In the genomic region with DNA sequence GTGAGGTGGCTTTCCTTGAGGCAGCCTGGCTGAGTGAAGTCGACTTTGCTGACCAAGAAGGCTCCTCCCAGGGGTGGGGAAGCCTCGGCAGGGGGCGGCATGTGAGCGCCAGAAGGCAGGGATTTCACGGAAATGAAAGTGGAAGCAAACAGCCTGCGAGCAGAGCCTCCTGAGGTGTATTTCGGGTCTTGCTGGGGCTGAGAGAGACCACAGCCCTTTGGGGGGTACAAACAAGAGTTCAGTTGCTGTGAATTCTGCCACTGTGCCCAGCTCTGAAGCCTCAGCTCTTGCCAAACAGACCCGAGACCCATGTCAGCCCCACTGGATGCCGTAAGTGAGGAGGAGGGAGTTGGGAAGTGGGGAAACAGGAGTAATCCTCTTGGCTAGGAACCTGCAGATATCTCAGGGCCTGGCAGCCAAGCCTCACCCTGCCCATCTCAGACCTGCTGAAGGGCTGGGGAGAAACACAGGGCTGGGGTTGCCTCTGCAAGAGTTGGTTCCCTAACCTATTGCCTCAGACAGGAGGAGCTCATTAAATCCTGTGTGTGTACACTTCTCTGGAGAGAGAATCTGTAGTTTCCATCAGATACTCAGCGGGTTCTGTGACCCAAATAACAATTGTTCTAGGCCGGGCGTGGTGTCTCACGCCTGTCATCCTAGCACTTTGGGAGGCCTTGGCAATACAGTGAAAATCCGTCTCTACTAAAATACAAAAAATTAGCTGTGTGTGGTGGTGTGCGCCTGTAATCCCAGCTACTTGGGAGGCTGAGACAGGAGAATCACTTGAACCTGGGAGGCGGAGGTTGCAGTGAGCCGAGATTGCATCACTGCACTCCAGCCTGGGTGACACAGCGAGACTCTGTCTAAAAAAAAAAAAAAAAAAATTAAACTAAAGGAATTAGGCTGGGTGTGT, we compare ENCODE assay signal across 1 cellular context.
TF ChIP-seq lines count a peak whose summit lies in the region.

A gene (plus strand): TSS at position 146 of the 913 bp plus-strand sequence. CDS start 164 bp downstream, at position 310.

TF ChIP-seq in K562, 482 proteins besides CTCF, POLR2A, EP300 and RAD21 (continued from another document and continues in another):
- TF ChIP-seq, protein P1, sequence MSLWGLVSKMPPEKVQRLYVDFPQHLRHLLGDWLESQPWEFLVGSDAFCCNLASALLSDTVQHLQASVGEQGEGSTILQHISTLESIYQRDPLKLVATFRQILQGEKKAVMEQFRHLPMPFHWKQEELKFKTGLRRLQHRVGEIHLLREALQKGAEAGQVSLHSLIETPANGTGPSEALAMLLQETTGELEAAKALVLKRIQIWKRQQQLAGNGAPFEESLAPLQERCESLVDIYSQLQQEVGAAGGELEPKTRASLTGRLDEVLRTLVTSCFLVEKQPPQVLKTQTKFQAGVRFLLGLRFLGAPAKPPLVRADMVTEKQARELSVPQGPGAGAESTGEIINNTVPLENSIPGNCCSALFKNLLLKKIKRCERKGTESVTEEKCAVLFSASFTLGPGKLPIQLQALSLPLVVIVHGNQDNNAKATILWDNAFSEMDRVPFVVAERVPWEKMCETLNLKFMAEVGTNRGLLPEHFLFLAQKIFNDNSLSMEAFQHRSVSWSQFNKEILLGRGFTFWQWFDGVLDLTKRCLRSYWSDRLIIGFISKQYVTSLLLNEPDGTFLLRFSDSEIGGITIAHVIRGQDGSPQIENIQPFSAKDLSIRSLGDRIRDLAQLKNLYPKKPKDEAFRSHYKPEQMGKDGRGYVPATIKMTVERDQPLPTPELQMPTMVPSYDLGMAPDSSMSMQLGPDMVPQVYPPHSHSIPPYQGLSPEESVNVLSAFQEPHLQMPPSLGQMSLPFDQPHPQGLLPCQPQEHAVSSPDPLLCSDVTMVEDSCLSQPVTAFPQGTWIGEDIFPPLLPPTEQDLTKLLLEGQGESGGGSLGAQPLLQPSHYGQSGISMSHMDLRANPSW (CRISPR knock-in tag; IDR thresholded peaks at IDR 0.05) = no peak
- TF ChIP-seq ZC3H11A (IDR thresholded peaks at IDR 0.05; ENCODE audit: low read depth, low read length) (no peak), ZNF384 (IDR thresholded peaks at IDR 0.05; ENCODE audit: low read depth, low read length) (0 out of 2 replicates have a peak, but pooled peaks have one; percentile 43), ZNF431 (CRISPR knock-in tag; IDR thresholded peaks at IDR 0.05) (no peak), RUNX1 (IDR thresholded peaks at IDR 0.05; ENCODE audit: low read depth) (no peak), RB1 (IDR thresholded peaks at IDR 0.05; ENCODE audit: low read depth) (no peak; the same call in 1 of the 2 replicates), WHSC1 (IDR thresholded peaks at IDR 0.05; ENCODE audit: low read length) (no peak), CBX8 (IDR thresholded peaks at IDR 0.05; ENCODE audit: borderline replicate concordance, extremely low read depth, low read depth, low read length, poor library complexity, severe bottlenecking) (no peak), JUNB (CRISPR knock-in tag; conservative IDR thresholded peaks at IDR 0.05) (0 out of 2 replicates have a peak, but pooled peaks have one; percentile 15), KAT2B (IDR thresholded peaks at IDR 0.05; ENCODE audit: low read depth, low read length) (no peak), SMAD1 (IDR thresholded peaks at IDR 0.05; ENCODE audit: low read depth, low read length, partially characterized antibody) (peak; percentile 37), PCBP2 (IDR thresholded peaks at IDR 0.05; ENCODE audit: low read depth, low read length, poor library complexity, severe bottlenecking) (no peak), ZBTB7A (IDR thresholded peaks at IDR 0.05; ENCODE audit: borderline replicate concordance, control insufficient read depth, low read depth, low read length) (peak; percentile 66; the same call in 1 of the 2 replicates), CBX1 (IDR thresholded peaks at IDR 0.05; ENCODE audit: low read depth) (no peak), ZBTB17 (CRISPR knock-in tag; IDR thresholded peaks at IDR 0.05) (no peak), ZNF23 (CRISPR knock-in tag; IDR thresholded peaks at IDR 0.05) (no peak), NR3C1 (CRISPR knock-in tag; IDR thresholded peaks at IDR 0.05) (no peak), MBD2 (IDR thresholded peaks at IDR 0.05; ENCODE audit: borderline replicate concordance, low read depth) (no peak), CEBPG (CRISPR knock-in tag; IDR thresholded peaks at IDR 0.05) (peak; percentile 59; the same call in 1 of the 2 replicates), CEBPG (tag; conservative IDR thresholded peaks at IDR 0.05 in 1 of 2, IDR thresholded peaks at IDR 0.05 in 1 of 2) (peak; percentile 52 to 54; a peak in 3 of 4 replicates), EGR1 (conservative IDR thresholded peaks at IDR 0.05) (no peak), MAFK (IDR thresholded peaks at IDR 0.05; ENCODE audit: low read length) (no peak), HOXB6 (CRISPR knock-in tag; IDR thresholded peaks at IDR 0.05; ENCODE audit: borderline replicate concordance) (no peak), ZNF766 (CRISPR knock-in tag; conservative IDR thresholded peaks at IDR 0.05) (no peak), MIER1 (IDR thresholded peaks at IDR 0.05; ENCODE audit: low read depth) (no peak), RNF2 (IDR thresholded peaks at IDR 0.05) (no peak), FIP1L1 (IDR thresholded peaks at IDR 0.05; ENCODE audit: low read depth, low read length, poor library complexity, severe bottlenecking) (no peak), ZNF316 (IDR thresholded peaks at IDR 0.05) (no peak), FOSL1 (tag; conservative IDR thresholded peaks at IDR 0.05) (0 out of 2 replicates have a peak, but pooled peaks have one; percentile 17), ZKSCAN3 (CRISPR knock-in tag; IDR thresholded peaks at IDR 0.05) (no peak), HDAC2 (IDR thresholded peaks at IDR 0.05) (0 out of 2 replicates have a peak, but pooled peaks have one; percentile 40), CBX3 (IDR thresholded peaks at IDR 0.05; ENCODE audit: borderline replicate concordance in 1 of 2, low read length in 2 of 2) (peak in 1 of 2 experiments; percentile 38; a peak in 1 of 3 replicates), ZNF253 (CRISPR knock-in tag; conservative IDR thresholded peaks at IDR 0.05) (no peak), KLF1 (tag; IDR thresholded peaks at IDR 0.05) (no peak), JUND (IDR thresholded peaks at IDR 0.05; ENCODE audit: borderline replicate concordance, low read depth, low read length) (no peak), JUND (tag; IDR thresholded peaks at IDR 0.05; ENCODE audit: borderline replicate concordance, low read depth, low read length) (no peak; the same call in 2 of the 3 replicates), RCOR1 (IDR thresholded peaks at IDR 0.05; ENCODE audit: borderline replicate concordance in 1 of 2, low read depth in 2 of 2, low read length in 2 of 2) (peak in 1 of 2 experiments; percentile 51; a peak in 1 of 4 replicates), SMAD3 (CRISPR knock-in tag; conservative IDR thresholded peaks at IDR 0.05) (no peak), DDX20 (tag; IDR thresholded peaks at IDR 0.05; ENCODE audit: low read depth) (no peak)
- TF ChIP-seq, protein P2, sequence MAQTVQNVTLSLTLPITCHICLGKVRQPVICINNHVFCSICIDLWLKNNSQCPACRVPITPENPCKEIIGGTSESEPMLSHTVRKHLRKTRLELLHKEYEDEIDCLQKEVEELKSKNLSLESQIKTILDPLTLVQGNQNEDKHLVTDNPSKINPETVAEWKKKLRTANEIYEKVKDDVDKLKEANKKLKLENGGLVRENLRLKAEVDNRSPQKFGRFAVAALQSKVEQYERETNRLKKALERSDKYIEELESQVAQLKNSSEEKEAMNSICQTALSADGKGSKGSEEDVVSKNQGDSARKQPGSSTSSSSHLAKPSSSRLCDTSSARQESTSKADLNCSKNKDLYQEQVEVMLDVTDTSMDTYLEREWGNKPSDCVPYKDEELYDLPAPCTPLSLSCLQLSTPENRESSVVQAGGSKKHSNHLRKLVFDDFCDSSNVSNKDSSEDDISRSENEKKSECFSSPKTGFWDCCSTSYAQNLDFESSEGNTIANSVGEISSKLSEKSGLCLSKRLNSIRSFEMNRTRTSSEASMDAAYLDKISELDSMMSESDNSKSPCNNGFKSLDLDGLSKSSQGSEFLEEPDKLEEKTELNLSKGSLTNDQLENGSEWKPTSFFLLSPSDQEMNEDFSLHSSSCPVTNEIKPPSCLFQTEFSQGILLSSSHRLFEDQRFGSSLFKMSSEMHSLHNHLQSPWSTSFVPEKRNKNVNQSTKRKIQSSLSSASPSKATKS (CRISPR knock-in tag; IDR thresholded peaks at IDR 0.05) = no peak
- TF ChIP-seq, protein P3, sequence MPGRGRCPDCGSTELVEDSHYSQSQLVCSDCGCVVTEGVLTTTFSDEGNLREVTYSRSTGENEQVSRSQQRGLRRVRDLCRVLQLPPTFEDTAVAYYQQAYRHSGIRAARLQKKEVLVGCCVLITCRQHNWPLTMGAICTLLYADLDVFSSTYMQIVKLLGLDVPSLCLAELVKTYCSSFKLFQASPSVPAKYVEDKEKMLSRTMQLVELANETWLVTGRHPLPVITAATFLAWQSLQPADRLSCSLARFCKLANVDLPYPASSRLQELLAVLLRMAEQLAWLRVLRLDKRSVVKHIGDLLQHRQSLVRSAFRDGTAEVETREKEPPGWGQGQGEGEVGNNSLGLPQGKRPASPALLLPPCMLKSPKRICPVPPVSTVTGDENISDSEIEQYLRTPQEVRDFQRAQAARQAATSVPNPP (IDR thresholded peaks at IDR 0.05; ENCODE audit: borderline replicate concordance, insufficient read depth, insufficient read length) = no peak
- TF ChIP-seq, protein P4, sequence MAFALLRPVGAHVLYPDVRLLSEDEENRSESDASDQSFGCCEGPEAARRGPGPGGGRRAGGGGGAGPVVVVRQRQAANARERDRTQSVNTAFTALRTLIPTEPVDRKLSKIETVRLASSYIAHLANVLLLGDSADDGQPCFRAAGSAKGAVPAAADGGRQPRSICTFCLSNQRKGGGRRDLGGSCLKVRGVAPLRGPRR (CRISPR knock-in tag; IDR thresholded peaks at IDR 0.05) = no peak
- TF ChIP-seq, protein P5, sequence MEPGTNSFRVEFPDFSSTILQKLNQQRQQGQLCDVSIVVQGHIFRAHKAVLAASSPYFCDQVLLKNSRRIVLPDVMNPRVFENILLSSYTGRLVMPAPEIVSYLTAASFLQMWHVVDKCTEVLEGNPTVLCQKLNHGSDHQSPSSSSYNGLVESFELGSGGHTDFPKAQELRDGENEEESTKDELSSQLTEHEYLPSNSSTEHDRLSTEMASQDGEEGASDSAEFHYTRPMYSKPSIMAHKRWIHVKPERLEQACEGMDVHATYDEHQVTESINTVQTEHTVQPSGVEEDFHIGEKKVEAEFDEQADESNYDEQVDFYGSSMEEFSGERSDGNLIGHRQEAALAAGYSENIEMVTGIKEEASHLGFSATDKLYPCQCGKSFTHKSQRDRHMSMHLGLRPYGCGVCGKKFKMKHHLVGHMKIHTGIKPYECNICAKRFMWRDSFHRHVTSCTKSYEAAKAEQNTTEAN (CRISPR knock-in tag; IDR thresholded peaks at IDR 0.05) = no peak
- TF ChIP-seq, protein P6, sequence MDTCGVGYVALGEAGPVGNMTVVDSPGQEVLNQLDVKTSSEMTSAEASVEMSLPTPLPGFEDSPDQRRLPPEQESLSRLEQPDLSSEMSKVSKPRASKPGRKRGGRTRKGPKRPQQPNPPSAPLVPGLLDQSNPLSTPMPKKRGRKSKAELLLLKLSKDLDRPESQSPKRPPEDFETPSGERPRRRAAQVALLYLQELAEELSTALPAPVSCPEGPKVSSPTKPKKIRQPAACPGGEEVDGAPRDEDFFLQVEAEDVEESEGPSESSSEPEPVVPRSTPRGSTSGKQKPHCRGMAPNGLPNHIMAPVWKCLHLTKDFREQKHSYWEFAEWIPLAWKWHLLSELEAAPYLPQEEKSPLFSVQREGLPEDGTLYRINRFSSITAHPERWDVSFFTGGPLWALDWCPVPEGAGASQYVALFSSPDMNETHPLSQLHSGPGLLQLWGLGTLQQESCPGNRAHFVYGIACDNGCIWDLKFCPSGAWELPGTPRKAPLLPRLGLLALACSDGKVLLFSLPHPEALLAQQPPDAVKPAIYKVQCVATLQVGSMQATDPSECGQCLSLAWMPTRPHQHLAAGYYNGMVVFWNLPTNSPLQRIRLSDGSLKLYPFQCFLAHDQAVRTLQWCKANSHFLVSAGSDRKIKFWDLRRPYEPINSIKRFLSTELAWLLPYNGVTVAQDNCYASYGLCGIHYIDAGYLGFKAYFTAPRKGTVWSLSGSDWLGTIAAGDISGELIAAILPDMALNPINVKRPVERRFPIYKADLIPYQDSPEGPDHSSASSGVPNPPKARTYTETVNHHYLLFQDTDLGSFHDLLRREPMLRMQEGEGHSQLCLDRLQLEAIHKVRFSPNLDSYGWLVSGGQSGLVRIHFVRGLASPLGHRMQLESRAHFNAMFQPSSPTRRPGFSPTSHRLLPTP (IDR thresholded peaks at IDR 0.05; ENCODE audit: borderline replicate concordance, extremely low read depth, insufficient read length) = no peak
- TF ChIP-seq, protein P7, sequence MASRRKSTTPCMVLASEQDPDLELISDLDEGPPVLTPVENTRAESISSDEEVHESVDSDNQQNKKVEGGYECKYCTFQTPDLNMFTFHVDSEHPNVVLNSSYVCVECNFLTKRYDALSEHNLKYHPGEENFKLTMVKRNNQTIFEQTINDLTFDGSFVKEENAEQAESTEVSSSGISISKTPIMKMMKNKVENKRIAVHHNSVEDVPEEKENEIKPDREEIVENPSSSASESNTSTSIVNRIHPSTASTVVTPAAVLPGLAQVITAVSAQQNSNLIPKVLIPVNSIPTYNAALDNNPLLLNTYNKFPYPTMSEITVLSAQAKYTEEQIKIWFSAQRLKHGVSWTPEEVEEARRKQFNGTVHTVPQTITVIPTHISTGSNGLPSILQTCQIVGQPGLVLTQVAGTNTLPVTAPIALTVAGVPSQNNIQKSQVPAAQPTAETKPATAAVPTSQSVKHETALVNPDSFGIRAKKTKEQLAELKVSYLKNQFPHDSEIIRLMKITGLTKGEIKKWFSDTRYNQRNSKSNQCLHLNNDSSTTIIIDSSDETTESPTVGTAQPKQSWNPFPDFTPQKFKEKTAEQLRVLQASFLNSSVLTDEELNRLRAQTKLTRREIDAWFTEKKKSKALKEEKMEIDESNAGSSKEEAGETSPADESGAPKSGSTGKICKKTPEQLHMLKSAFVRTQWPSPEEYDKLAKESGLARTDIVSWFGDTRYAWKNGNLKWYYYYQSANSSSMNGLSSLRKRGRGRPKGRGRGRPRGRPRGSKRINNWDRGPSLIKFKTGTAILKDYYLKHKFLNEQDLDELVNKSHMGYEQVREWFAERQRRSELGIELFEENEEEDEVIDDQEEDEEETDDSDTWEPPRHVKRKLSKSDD (conservative IDR thresholded peaks at IDR 0.05; ENCODE audit: low read length) = no peak
- TF ChIP-seq, protein P8, sequence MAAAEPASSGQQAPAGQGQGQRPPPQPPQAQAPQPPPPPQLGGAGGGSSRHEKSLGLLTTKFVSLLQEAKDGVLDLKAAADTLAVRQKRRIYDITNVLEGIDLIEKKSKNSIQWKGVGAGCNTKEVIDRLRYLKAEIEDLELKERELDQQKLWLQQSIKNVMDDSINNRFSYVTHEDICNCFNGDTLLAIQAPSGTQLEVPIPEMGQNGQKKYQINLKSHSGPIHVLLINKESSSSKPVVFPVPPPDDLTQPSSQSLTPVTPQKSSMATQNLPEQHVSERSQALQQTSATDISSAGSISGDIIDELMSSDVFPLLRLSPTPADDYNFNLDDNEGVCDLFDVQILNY (CRISPR knock-in tag; IDR thresholded peaks at IDR 0.05) = no peak
- TF ChIP-seq, protein P9, sequence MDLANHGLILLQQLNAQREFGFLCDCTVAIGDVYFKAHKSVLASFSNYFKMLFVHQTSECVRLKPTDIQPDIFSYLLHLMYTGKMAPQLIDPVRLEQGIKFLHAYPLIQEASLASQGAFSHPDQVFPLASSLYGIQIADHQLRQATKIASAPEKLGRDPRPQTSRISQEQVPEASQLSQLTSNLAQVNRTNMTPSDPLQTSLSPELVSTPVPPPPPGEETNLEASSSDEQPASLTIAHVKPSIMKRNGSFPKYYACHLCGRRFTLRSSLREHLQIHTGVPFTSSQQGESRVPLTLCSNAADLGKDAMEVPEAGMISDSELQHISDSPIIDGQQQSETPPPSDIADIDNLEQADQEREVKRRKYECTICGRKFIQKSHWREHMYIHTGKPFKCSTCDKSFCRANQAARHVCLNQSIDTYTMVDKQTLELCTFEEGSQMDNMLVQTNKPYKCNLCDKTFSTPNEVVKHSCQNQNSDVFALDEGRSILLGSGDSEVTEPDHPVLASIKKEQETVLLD (IDR thresholded peaks at IDR 0.05) = no peak
